14 cellular contexts compared by ENCODE assay signal in the genomic region with DNA sequence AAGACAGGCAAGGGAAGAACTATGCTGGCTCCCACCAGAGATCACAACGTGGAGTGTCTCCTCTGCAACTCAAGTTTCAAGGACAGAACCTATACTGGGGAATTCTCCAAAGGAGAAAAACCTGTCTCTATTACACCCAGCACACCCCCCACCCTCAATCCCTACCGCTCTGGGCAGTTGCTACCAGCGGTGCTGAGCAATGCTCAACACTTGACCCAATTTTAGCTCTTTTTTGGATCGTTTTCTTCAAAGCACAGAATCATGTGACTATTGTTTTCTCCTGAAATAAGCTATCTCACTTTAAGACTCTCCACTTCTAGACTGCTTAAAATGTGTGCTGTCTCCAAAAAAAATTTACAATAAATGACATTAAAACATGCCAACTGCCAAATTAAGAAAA.
DNase-seq lines count a peak whose midpoint lies in the region; ATAC-seq and TF ChIP-seq lines count a peak whose summit lies in the region.
"Had no signal": no experiment of that assay in that cellular context is flagged by ENCODE, and none has a peak within 500 bp of the region (broad histone marks: within the 10 kb centered on the region; RNA-seq: fewer than 3 reads in every experiment).

No MANE protein-coding gene starts in this region.

- peak; percentile 37 for ATAC-seq in stimulated activated memory B cell treated with anti-CD40 and anti-IgM and Interleukin-4, amounts not matched to agents 10 μg/mL and 1 μg/mL and 100 μg/mL, for 72 hours
- no peak for ATAC-seq in GM18519 (IDR thresholded peaks at IDR 0.05; ENCODE audit: low FRiP score, unreplicated experiment)

- no peaks in the 10 kb centered on the region for H3K9me2 ChIP-seq in Loucy (replicated peaks; ENCODE audit: low read depth, low read length)

- H3K27ac ChIP-seq in angular gyrus (ENCODE audit: low read depth, low read length), result peak overlapping the region; percentile 97
- peak overlapping the region; percentile 95 for H3K27ac ChIP-seq in layer of hippocampus (ENCODE audit: low read depth, low read length)
- H3K27ac ChIP-seq: breast epithelium, transverse colon had no signal

- no peak overlapping the region for H3K27ac Mint-ChIP-seq in stimulated activated memory B cell treated with anti-CD40 and anti-IgM and Interleukin-4, amounts not matched to agents 10 μg/mL and 1 μg/mL and 100 μg/mL, for 72 hours
- H3K27ac Mint-ChIP-seq: activated naive CD8-positive, alpha-beta T cell treated with anti-CD3 and anti-CD28 coated beads, Interleukin-2, amount 10 ng/mL, durations not matched to agents 7 days and 5 days; activated T-cell treated with anti-CD3 and anti-CD28 coated beads, Interleukin-2, amount 50 U/mL, for 72 hours had no signal

- H3K9me3 ChIP-seq in Loucy (ENCODE audit: insufficient read depth, low read depth, low read length), result no peaks in the 10 kb centered on the region
- H3K9me3 ChIP-seq: breast epithelium, Caco-2, mucosa of descending colon, transverse colon had no signal

- peaks cover 16% of the 10 kb centered on the region for H3K4me1 Mint-ChIP-seq in stimulated activated memory B cell treated with anti-CD40 and anti-IgM and Interleukin-4, amounts not matched to agents 10 μg/mL and 1 μg/mL and 100 μg/mL, for 72 hours

- no peaks in the 10 kb centered on the region for H3K4me1 ChIP-seq in Loucy (ENCODE audit: insufficient read depth, low read length, poor library complexity, severe bottlenecking)

- no peaks in the 10 kb centered on the region for H3K27me3 ChIP-seq in Loucy (ENCODE audit: insufficient read depth, low read length, poor library complexity, severe bottlenecking)
- H3K27me3 ChIP-seq in layer of hippocampus (ENCODE audit: control insufficient read depth, insufficient read depth, low read length), result no peaks in the 10 kb centered on the region
- H3K27me3 ChIP-seq: breast epithelium, transverse colon had no signal

- peaks cover 37% of the 10 kb centered on the region for H3K27me3 Mint-ChIP-seq in stimulated activated memory B cell treated with anti-CD40 and anti-IgM and Interleukin-4, amounts not matched to agents 10 μg/mL and 1 μg/mL and 100 μg/mL, for 72 hours

- no peaks in the 10 kb centered on the region for H3K36me3 Mint-ChIP-seq in stimulated activated memory B cell treated with anti-CD40 and anti-IgM and Interleukin-4, amounts not matched to agents 10 μg/mL and 1 μg/mL and 100 μg/mL, for 72 hours
- H3K36me3 Mint-ChIP-seq: activated naive CD8-positive, alpha-beta T cell treated with anti-CD3 and anti-CD28 coated beads, Interleukin-2, amount 10 ng/mL, durations not matched to agents 7 days and 5 days had no signal

- H3K4me2 ChIP-seq in Loucy (ENCODE audit: low read depth, low read length, poor library complexity, severe bottlenecking), result no peak overlapping the region

- H3K9me3 Mint-ChIP-seq in stimulated activated memory B cell treated with anti-CD40 and anti-IgM and Interleukin-4, amounts not matched to agents 10 μg/mL and 1 μg/mL and 100 μg/mL, for 72 hours, result no peaks in the 10 kb centered on the region
- H3K9me3 Mint-ChIP-seq: activated naive CD8-positive, alpha-beta T cell treated with anti-CD3 and anti-CD28 coated beads, Interleukin-2, amount 10 ng/mL, durations not matched to agents 7 days and 5 days; activated T-cell treated with anti-CD3 and anti-CD28 coated beads, Interleukin-2, amount 50 U/mL, for 72 hours had no signal

- no peak for TF ChIP-seq CTCF in Loucy (conservative IDR thresholded peaks at IDR 0.05; ENCODE audit: low read length)

- H3K4me3 Mint-ChIP-seq in stimulated activated memory B cell treated with anti-CD40 and anti-IgM and Interleukin-4, amounts not matched to agents 10 μg/mL and 1 μg/mL and 100 μg/mL, for 72 hours, result no peak overlapping the region

- H3K79me2 ChIP-seq in Loucy (ENCODE audit: insufficient read depth, low read length), result no peaks in the 10 kb centered on the region

- H3K4me3 ChIP-seq in Loucy (ENCODE audit: low read length, poor library complexity, severe bottlenecking), result no peak overlapping the region
- H3K4me3 ChIP-seq: mucosa of descending colon, transverse colon had no signal

- DNase-seq in NCI-H2196 (lab: John Stamatoyannopoulos, UW; ENCODE audit: unreplicated experiment), result no peak
- no peak for DNase-seq in Kasumi-1 (lab: John Stamatoyannopoulos, UW)
- DNase-seq: NCI-H774, transverse colon had no signal

- no peak overlapping the region for H3K9ac ChIP-seq in Loucy (ENCODE audit: low read depth, low read length, poor library complexity, severe bottlenecking)

- no peaks in the 10 kb centered on the region for H4K20me1 ChIP-seq in Loucy (ENCODE audit: insufficient read depth, low read length, poor library complexity, severe bottlenecking)

- no peaks in the 10 kb centered on the region for H3F3A ChIP-seq in Loucy (ENCODE audit: low read depth)

- no peaks in the 10 kb centered on the region for H3K36me3 ChIP-seq in Loucy (ENCODE audit: insufficient read depth, low read length)
- H3K36me3 ChIP-seq: breast epithelium, transverse colon had no signal

- 0 out of 2 replicates have a peak overlapping the region, but pooled peaks have one; percentile 12 for H2AFZ ChIP-seq in Loucy (ENCODE audit: low read length)
